Comparison of ENCODE assay signal across 19 cellular contexts in genomic region chrX:133475521-133475920, GRCh38.
"Had no signal": no experiment of that assay in that cellular context is flagged by ENCODE, and none has a peak within 500 bp of the region (broad histone marks: within the 10 kb centered on the region; RNA-seq: fewer than 3 reads in every experiment).

No MANE protein-coding gene starts in this region.

- H3K27ac ChIP-seq: epithelial cell of prostate, right lobe of liver, vagina, VCaP had no signal

- H3K9me3 ChIP-seq: right lobe of liver, stomach, vagina had no signal

- DNase-seq: activated CD4-positive, alpha-beta T cell treated with anti-CD3 and anti-CD28 coated beads, Interleukin-2, amount 10 ng/mL, durations not matched to agents 7 days and 5 days; activated CD4-positive, CD25-positive, alpha-beta regulatory T cell treated with anti-CD3 and anti-CD28 coated beads, Interleukin-2, amount 50 U/mL, for 72 hours; activated CD8-positive, alpha-beta memory T cell treated with anti-CD3 and anti-CD28 coated beads, Interleukin-2, amount 10 ng/mL, durations not matched to agents 7 days and 5 days; activated CD8-positive, alpha-beta T cell treated with anti-CD3 and anti-CD28 coated beads for 36 hours; activated gamma-delta T cell; activated naive CD4-positive, alpha-beta T cell treated with anti-CD3 and anti-CD28 coated beads, Interleukin-2, amount 50 U/mL, for 16 hours; activated naive CD8-positive, alpha-beta T cell treated with anti-CD3 and anti-CD28 coated beads, Interleukin-2, amount 50 U/mL, for 24 hours; activated T-cell treated with anti-CD3 and anti-CD28 coated beads for 4 hours; cortex of kidney; immature natural killer cell; right lobe of liver; stimulated activated CD4-positive, alpha-beta T cell treated with anti-CD3 and anti-CD28 coated beads, Interleukin-15, amount 100 ng/mL, for 24 hours; stomach; T-cell; trophoblast cell had no signal

- H3K36me3 ChIP-seq: right lobe of liver, stomach, vagina had no signal

- H3K4me2 ChIP-seq: smooth muscle cell had no signal

- H3K27me3 ChIP-seq: right lobe of liver, stomach, vagina had no signal

- H3K4me3 ChIP-seq: right lobe of liver, smooth muscle cell, stomach, vagina had no signal

- H3K4me1 ChIP-seq: right lobe of liver, stomach, vagina had no signal
